In the genomic region with DNA sequence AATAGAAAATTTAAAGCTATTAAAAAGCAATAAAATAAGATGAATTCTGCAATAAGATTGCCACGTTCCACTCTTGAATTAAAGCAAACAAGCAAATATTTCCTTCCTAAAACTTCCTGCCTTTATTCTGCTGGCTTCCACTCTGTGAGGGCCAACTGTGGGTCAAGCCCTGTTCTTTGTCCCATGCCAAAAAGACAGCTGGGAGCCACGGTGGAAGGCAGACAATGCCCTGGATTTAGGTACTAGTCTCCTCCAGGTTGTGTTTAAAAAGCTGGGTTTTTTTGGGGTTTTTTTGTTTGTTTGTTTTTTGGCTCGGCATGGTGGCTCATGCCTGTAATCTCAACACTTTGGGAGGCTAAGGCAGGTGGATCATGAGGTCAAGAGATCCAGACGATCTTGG, we compare ENCODE assay signal across 31 cellular contexts. TPM values are rescaled to one million over a fixed set of nuclear protein-coding genes. Genes with fewer than 3 reads are reported as not detected.
"Had no signal": no experiment of that assay in that cellular context is flagged by ENCODE, and none has a peak within 500 bp of the region (broad histone marks: within the 10 kb centered on the region; RNA-seq: fewer than 3 reads in every experiment).

No MANE protein-coding gene starts in this region.

- H3K9me3 ChIP-seq: adrenal gland, body of pancreas, colonic mucosa, esophagus muscularis mucosa, gastrocnemius medialis had no signal

- H3K36me3 ChIP-seq: adrenal gland, colonic mucosa, esophagus muscularis mucosa, gastrocnemius medialis, WERI-Rb-1 had no signal

- H3K27me3 ChIP-seq: adrenal gland, body of pancreas, colonic mucosa, dorsolateral prefrontal cortex, esophagus muscularis mucosa, foreskin keratinocyte, gastrocnemius medialis had no signal

- ATAC-seq: activated CD4-positive, alpha-beta T cell treated with anti-CD3 and anti-CD28 coated beads for 36 hours; activated CD8-positive, alpha-beta memory T cell treated with anti-CD3 and anti-CD28 coated beads, Interleukin-2, amount 10 ng/mL, durations not matched to agents 7 days and 5 days; activated CD8-positive, alpha-beta T cell treated with anti-CD3 and anti-CD28 coated beads, Interleukin-2, amount 10 ng/mL, durations not matched to agents 7 days and 5 days; activated naive CD8-positive, alpha-beta T cell treated with anti-CD3 and anti-CD28 coated beads, Interleukin-2, amount 50 U/mL, for 24 hours; body of pancreas; foreskin keratinocyte; gastrocnemius medialis; T-helper 17 cell had no signal

- DNase-seq: activated CD4-positive, alpha-beta memory T cell treated with anti-CD3 and anti-CD28 coated beads for 36 hours; activated CD4-positive, alpha-beta T cell treated with anti-CD3 and anti-CD28 coated beads for 36 hours; activated CD4-positive, alpha-beta T cell treated with anti-CD3 and anti-CD28 coated beads, Interleukin-2, amount 10 ng/mL, durations not matched to agents 24 days and 14 days; activated CD4-positive, CD25-positive, alpha-beta regulatory T cell; activated CD4-positive, CD25-positive, alpha-beta regulatory T cell treated with anti-CD3 and anti-CD28 coated beads, Interleukin-2, amount 50 U/mL, for 72 hours; activated CD8-positive, alpha-beta memory T cell treated with anti-CD3 and anti-CD28 coated beads, Interleukin-2, amount 10 ng/mL, durations not matched to agents 7 days and 5 days; activated CD8-positive, alpha-beta memory T cell treated with anti-CD3 and anti-CD28 coated beads, Interleukin-2, amount 50 U/mL, for 4 hours; activated CD8-positive, alpha-beta T cell treated with anti-CD3 and anti-CD28 coated beads, Interleukin-2, amount 10 ng/mL, durations not matched to agents 7 days and 5 days; activated effector memory CD4-positive, alpha-beta T cell treated with anti-CD3 and anti-CD28 coated beads, Interleukin-2, amount 50 U/mL, for 16 hours; activated naive CD4-positive, alpha-beta T cell treated with anti-CD3 and anti-CD28 coated beads for 36 hours; activated naive CD8-positive, alpha-beta T cell treated with anti-CD3 and anti-CD28 coated beads for 36 hours; activated naive CD8-positive, alpha-beta T cell treated with anti-CD3 and anti-CD28 coated beads, Interleukin-2, amount 50 U/mL, for 24 hours; activated T-cell treated with anti-CD3 and anti-CD28 coated beads, Interleukin-2, amount 50 U/mL, for 1 hour; activated T-cell treated with anti-CD3 and anti-CD28 coated beads, Interleukin-2, amount 50 U/mL, for 48 hours; adrenal gland; amygdala; aorta; body of pancreas; colonic mucosa; effector memory CD4-positive, alpha-beta T cell; endodermal cell; erythroblast; foreskin keratinocyte; gastrocnemius medialis; glutamatergic neuron; T-helper 1 cell; T-helper 17 cell; T1000; WERI-Rb-1 had no signal

- H3K4me3 ChIP-seq: adrenal gland, body of pancreas, colonic mucosa, dorsolateral prefrontal cortex, esophagus muscularis mucosa, gastrocnemius medialis had no signal

- H3K27ac ChIP-seq: adrenal gland, body of pancreas, colonic mucosa, esophagus muscularis mucosa, foreskin keratinocyte, gastrocnemius medialis, WERI-Rb-1 had no signal

- H3K4me1 ChIP-seq: adrenal gland, body of pancreas, colonic mucosa, foreskin keratinocyte, gastrocnemius medialis had no signal

RNA-seq across cellular contexts. Expression of a gene that starts 39.1 kb away (rescaled TPM):
- polyA plus RNA-seq: aorta, foreskin keratinocyte had no signal
